Comparison of ENCODE assay signal across 14 cellular contexts in genomic region chr4:38371391-38371851, GRCh38.
DNase-seq lines count a peak whose midpoint lies in the region; TF ChIP-seq lines count a peak whose summit lies in the region.
"Had no signal": no experiment of that assay in that cellular context is flagged by ENCODE, and none has a peak within 500 bp of the region (broad histone marks: within the 10 kb centered on the region; RNA-seq: fewer than 3 reads in every experiment).

No MANE protein-coding gene starts in this region.

- CTCF ChIA-PET in A673 (lab: Charles Lee): no interaction called here

- intact Hi-C loops in A673 (cut with micrococcal nuclease; ENCODE audit: unreplicated experiment): no loop called here
- intact Hi-C loops in prostate gland (cut with DNase I): no loop called here

- POLR2A ChIA-PET in A673 (lab: Charles Lee; ENCODE audit: low non-redundant PET): no interaction called here

- H3K27me3 ChIP-seq in A673 (replicated peaks; ENCODE audit: insufficient read depth, low read depth, low read length, poor library complexity) (no peaks in the 10 kb centered on the region), prostate gland (replicated peaks; ENCODE audit: insufficient read depth) (no peaks in the 10 kb centered on the region)
- H3K27me3 ChIP-seq: upper lobe of right lung had no signal

- H3K36me3 ChIP-seq in A673 (ENCODE audit: insufficient read depth, low read length, poor library complexity, severe bottlenecking) (no peaks in the 10 kb centered on the region), prostate gland (no peaks in the 10 kb centered on the region)
- H3K36me3 ChIP-seq: upper lobe of right lung had no signal

- in situ Hi-C loops in astrocyte of the spinal cord (cut with HindIII; ENCODE audit: low sequenced_read_pairs): no loop called here

- H3K27ac ChIP-seq in A673 (ENCODE audit: low read depth, low read length, poor library complexity, severe bottlenecking) (no peak overlapping the region), prostate gland (no peak overlapping the region)
- H3K27ac ChIP-seq: upper lobe of right lung had no signal

- DNase-seq in A673 (ENCODE audit: low spot score) (peak; percentile 56), HT1080 (ENCODE audit: low read depth) (peak; percentile 88), astrocyte of the spinal cord (ENCODE audit: low read depth, low spot score) (peak; percentile 82), kidney glomerular epithelial cell (lab: John Stamatoyannopoulos, UW) (peak; percentile 45), prostate gland (ENCODE audit: low spot score) (no peak), NCI-H2171 treated with DMSO at 0.1 percent for 48 hours (lab: John Stamatoyannopoulos, UW) (no peak), GM19238 (ENCODE audit: insufficient read length, low spot score) (no peak)
- no peak for DNase-seq in activated T-cell treated with anti-CD3 and anti-CD28 coated beads, Interleukin-2, amount 50 U/mL, for 1 hour
- DNase-seq: activated CD4-positive, alpha-beta T cell treated with anti-CD3 and anti-CD28 coated beads, Interleukin-2, amount 50 U/mL, for 4 hours; cortex of kidney; KBM-7; NCI-H2029 treated with DMSO at 0.1 percent for 48 hours; NK-92 treated with Interleukin-12 subunit alpha and Interleukin-12 subunit beta, amount 100 ng/mL, for 24 hours; upper lobe of right lung had no signal

- peaks cover 11% of the 10 kb centered on the region for H3K4me1 ChIP-seq in A673 (ENCODE audit: insufficient read depth, low read length, poor library complexity, severe bottlenecking)
- no peaks in the 10 kb centered on the region for H3K4me1 ChIP-seq in prostate gland (replicated peaks)

- no TSS peak for BruUV-seq in A673 (replicated peaks; lab: Mats Ljungman, UMichigan)

- H3K9me3 ChIP-seq in A673 (ENCODE audit: low read depth, low read length, poor library complexity, severe bottlenecking) (no peaks in the 10 kb centered on the region), prostate gland (no peaks in the 10 kb centered on the region)
- H3K9me3 ChIP-seq: upper lobe of right lung had no signal

- TF ChIP-seq CTCF in A673 (conservative IDR thresholded peaks at IDR 0.05; ENCODE audit: low read depth, low read length): no peak
- TF ChIP-seq CTCF in astrocyte of the spinal cord (IDR thresholded peaks at IDR 0.05; ENCODE audit: low read depth, low read length): no peak
- TF ChIP-seq CTCF in prostate gland (IDR thresholded peaks at IDR 0.05): no peak

- H3K4me3 ChIP-seq in A673 (ENCODE audit: low read depth, low read length, poor library complexity, severe bottlenecking) (no peak overlapping the region), astrocyte of the spinal cord (ENCODE audit: low read depth, low read length) (no peak overlapping the region), prostate gland (no peak overlapping the region)
- H3K4me3 ChIP-seq: upper lobe of right lung had no signal

- TF ChIP-seq POLR2A in prostate gland (IDR thresholded peaks at IDR 0.05): no peak

Comparison
In these comparisons a context has a peak if more than half of its experiments do, and no peak if none do; other contexts are left out.
1. DNase-seq: peak in A673 (single experiment), HT1080 (single experiment), astrocyte of the spinal cord (single experiment) and kidney glomerular epithelial cell (single experiment); none in prostate gland (single experiment), NCI-H2171 treated with DMSO at 0.1 percent for 48 hours (single experiment), GM19238 (single experiment) and activated T-cell treated with anti-CD3 and anti-CD28 coated beads, Interleukin-2, amount 50 U/mL, for 1 hour (single experiment).